3 cellular contexts compared by ENCODE assay signal in the genomic region with DNA sequence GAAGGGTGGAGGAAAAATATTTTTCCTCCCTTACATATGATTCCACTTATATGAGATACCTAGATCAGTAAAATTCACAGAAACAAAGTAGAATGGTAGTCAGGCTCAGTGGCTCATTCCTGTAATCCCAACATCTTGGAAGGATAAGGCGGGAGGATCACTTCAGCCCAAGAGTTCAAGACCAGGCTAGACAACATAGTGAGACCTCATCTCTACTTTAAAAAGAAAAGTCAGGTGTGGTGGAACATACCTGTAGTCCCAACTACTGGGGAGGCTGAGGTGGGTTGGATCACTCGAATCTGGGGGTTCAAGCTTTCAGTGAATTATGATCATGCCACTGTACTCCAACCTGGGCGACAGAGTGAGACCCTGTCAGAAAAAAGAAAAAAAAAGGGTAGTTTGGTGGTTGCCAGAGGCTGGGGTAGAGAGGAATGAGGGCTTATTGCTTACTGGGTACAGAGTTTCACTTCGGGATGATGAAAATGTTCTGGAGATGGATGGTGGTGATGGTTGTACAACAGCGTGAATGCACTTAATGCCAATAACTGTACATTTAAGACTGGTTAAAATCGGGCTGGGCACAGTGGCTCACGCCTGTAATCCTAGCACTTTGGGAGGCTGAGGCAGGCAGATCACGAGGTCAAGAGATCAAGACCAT. TPM values are rescaled to one million over a fixed set of nuclear protein-coding genes. Genes with fewer than 3 reads are reported as not detected.
"Had no signal": no experiment of that assay in that cellular context is flagged by ENCODE, and none has a peak within 500 bp of the region (broad histone marks: within the 10 kb centered on the region; RNA-seq: fewer than 3 reads in every experiment).

No MANE protein-coding gene starts in this region.

RNA-seq across cellular contexts. Expression of a gene that starts 21.5 kb away (rescaled TPM):
- total RNA-seq: natural killer cell treated with Interleukin-12 subunit alpha and Interleukin-12 subunit beta and Interleukin-15 and Interleukin-18, amount 100 ng/mL, for 72 hours; thoracic aorta had no signal
- polyA plus RNA-seq: naive thymus-derived CD8-positive, alpha-beta T cell had no signal
